ENCODE assay signal across 1 cellular context in genomic region chr6:16206595-16207037, GRCh38.
TF ChIP-seq lines count a peak whose summit lies in the region.

No MANE protein-coding gene starts in this region.

TF ChIP-seq in K562, 482 proteins besides CTCF, POLR2A, EP300 and RAD21 (continued from another document and continues in another):
- no peak for TF ChIP-seq ATF4 (CRISPR knock-in tag; IDR thresholded peaks at IDR 0.05)
- TF ChIP-seq ZNF507 (tag; conservative IDR thresholded peaks at IDR 0.05) = no peak
- TF ChIP-seq NBN (IDR thresholded peaks at IDR 0.05; ENCODE audit: low read depth) = peak; percentile 57; the same call in 1 of the 2 replicates
- no peak for TF ChIP-seq ZC3H4 (CRISPR knock-in tag; IDR thresholded peaks at IDR 0.05; ENCODE audit: borderline replicate concordance)
- TF ChIP-seq KLF10 (CRISPR knock-in tag; IDR thresholded peaks at IDR 0.05) = no peak
- no peak for TF ChIP-seq DMBX1 (CRISPR knock-in tag; IDR thresholded peaks at IDR 0.05; ENCODE audit: borderline replicate concordance)
- peak; percentile 74 for TF ChIP-seq GABPA (tag; conservative IDR thresholded peaks at IDR 0.05; ENCODE audit: low read depth)
- no peak for TF ChIP-seq ZKSCAN8 (CRISPR knock-in tag; IDR thresholded peaks at IDR 0.05)
- TF ChIP-seq ZNF175 (CRISPR knock-in tag; IDR thresholded peaks at IDR 0.05; ENCODE audit: low read depth) = no peak
- TF ChIP-seq MTF1 (CRISPR knock-in tag; IDR thresholded peaks at IDR 0.05; ENCODE audit: borderline replicate concordance) = no peak
- no peak for TF ChIP-seq EHMT2 (IDR thresholded peaks at IDR 0.05)
- TF ChIP-seq SMARCC2 (IDR thresholded peaks at IDR 0.05; ENCODE audit: low read depth) = no peak
- TF ChIP-seq HES1 (IDR thresholded peaks at IDR 0.05; ENCODE audit: low read depth) = no peak
- TF ChIP-seq CLOCK (CRISPR knock-in tag; IDR thresholded peaks at IDR 0.05; ENCODE audit: borderline replicate concordance) = no peak
- TF ChIP-seq CHCHD3 (CRISPR knock-in tag; IDR thresholded peaks at IDR 0.05) = no peak
- TF ChIP-seq GATAD2B (IDR thresholded peaks at IDR 0.05; ENCODE audit: borderline replicate concordance) = no peak
- TF ChIP-seq CSDE1 (IDR thresholded peaks at IDR 0.05) = no peak
- no peak for TF ChIP-seq ZNF280B (CRISPR knock-in tag; IDR thresholded peaks at IDR 0.05)
- TF ChIP-seq ZNF717 (CRISPR knock-in tag; IDR thresholded peaks at IDR 0.05) = no peak
- TF ChIP-seq TARDBP (IDR thresholded peaks at IDR 0.05) = no peak
- TF ChIP-seq ZNF449 (CRISPR knock-in tag; IDR thresholded peaks at IDR 0.05) = no peak
- no peak for TF ChIP-seq CHD7 (IDR thresholded peaks at IDR 0.05; ENCODE audit: low read depth, low read length)
- peak; percentile 21; the same call in 1 of the 2 replicates for TF ChIP-seq SMARCA4 (IDR thresholded peaks at IDR 0.05)
- TF ChIP-seq ZSCAN32 (CRISPR knock-in tag; IDR thresholded peaks at IDR 0.05) = no peak
- no peak for TF ChIP-seq IFI16 (CRISPR knock-in tag; IDR thresholded peaks at IDR 0.05)
- TF ChIP-seq ZNF146 (CRISPR knock-in tag; IDR thresholded peaks at IDR 0.05; ENCODE audit: unreplicated experiment) = no peak
- TF ChIP-seq TAL1 (IDR thresholded peaks at IDR 0.05) = no peak
- no peak for TF ChIP-seq PHB2 (IDR thresholded peaks at IDR 0.05; ENCODE audit: low read depth)
- no peak for TF ChIP-seq CREB1 (IDR thresholded peaks at IDR 0.05)
- TF ChIP-seq CREB1 (CRISPR knock-in tag; IDR thresholded peaks at IDR 0.05) = no peak
- TF ChIP-seq CTBP1 (IDR thresholded peaks at IDR 0.05; ENCODE audit: borderline replicate concordance) = peak; percentile 51; the same call in 1 of the 2 replicates
- peak; percentile 45; the same call in 1 of the 2 replicates for TF ChIP-seq ZBTB33 (CRISPR knock-in tag; IDR thresholded peaks at IDR 0.05)
- no peak for TF ChIP-seq RFX7 (CRISPR knock-in tag; IDR thresholded peaks at IDR 0.05)
- no peak for TF ChIP-seq PREB (CRISPR knock-in tag; IDR thresholded peaks at IDR 0.05)
- no peak for TF ChIP-seq FOXA1 (IDR thresholded peaks at IDR 0.05; ENCODE audit: borderline replicate concordance)
- no peak for TF ChIP-seq NRF1 (conservative IDR thresholded peaks at IDR 0.05 in 1 of 2, IDR thresholded peaks at IDR 0.05 in 1 of 2)
- TF ChIP-seq STAG1 (CRISPR knock-in tag; IDR thresholded peaks at IDR 0.05; ENCODE audit: borderline replicate concordance) = peak; percentile 94
- TF ChIP-seq CHD1 (IDR thresholded peaks at IDR 0.05; ENCODE audit: low read length) = no peak
